Comparison of ENCODE assay signal across 22 cellular contexts in genomic region chr1:64843675-64844074, GRCh38.
DNase-seq lines count a peak whose midpoint lies in the region; ATAC-seq and TF ChIP-seq lines count a peak whose summit lies in the region.
"Had no signal": no experiment of that assay in that cellular context is flagged by ENCODE, and none has a peak within 500 bp of the region (broad histone marks: within the 10 kb centered on the region; RNA-seq: fewer than 3 reads in every experiment).

No MANE protein-coding gene starts in this region.

- H3K27ac Mint-ChIP-seq in activated naive CD4-positive, alpha-beta T cell treated with anti-CD3 and anti-CD28 coated beads, Interleukin-2, amount 50 U/mL, for 24 hours, result peak overlapping the region; percentile 41
- H3K27ac Mint-ChIP-seq in CD4-positive, alpha-beta memory T cell, result peak overlapping the region in 5 of 7 donors; percentile 21 to 82 (median 63)
- H3K27ac Mint-ChIP-seq in central memory CD8-positive, alpha-beta T cell (ENCODE audit: low read depth), result peak overlapping the region; percentile 59
- peak overlapping the region; percentile 81 for H3K27ac Mint-ChIP-seq in stimulated activated effector memory CD8-positive, alpha-beta T cell treated with anti-CD3 and anti-CD28 coated beads, Interleukin-12 subunit alpha, Interleukin-12 subunit beta, amount 100 ng/mL, for 72 hours

- no peak for TF ChIP-seq CTCF in psoas muscle (IDR thresholded peaks at IDR 0.05)

- H3K4me1 Mint-ChIP-seq in activated naive CD4-positive, alpha-beta T cell treated with anti-CD3 and anti-CD28 coated beads, Interleukin-2, amount 50 U/mL, for 24 hours, result no peaks in the 10 kb centered on the region
- H3K4me1 Mint-ChIP-seq in CD4-positive, alpha-beta memory T cell, result peaks cover 0 to 4% (median 1%) of the 10 kb centered on the region in 4 donors
- H3K4me1 Mint-ChIP-seq in central memory CD8-positive, alpha-beta T cell, result peaks cover 5% of the 10 kb centered on the region
- peaks cover 10% of the 10 kb centered on the region for H3K4me1 Mint-ChIP-seq in stimulated activated effector memory CD8-positive, alpha-beta T cell treated with anti-CD3 and anti-CD28 coated beads, Interleukin-12 subunit alpha, Interleukin-12 subunit beta, amount 100 ng/mL, for 72 hours

- peaks cover 89% of the 10 kb centered on the region for H3K36me3 ChIP-seq in CD4-positive, alpha-beta memory T cell (ENCODE audit: insufficient read depth, low read length)
- peaks cover 6 to 88% of the 10 kb centered on the region in 2 donors for H3K36me3 ChIP-seq in psoas muscle (ENCODE audit: insufficient read depth in 1 of 2, low read depth in 1 of 2)

- H3K4me3 ChIP-seq in CD4-positive, alpha-beta memory T cell (ENCODE audit: low read length in 2 of 2), result no peak overlapping the region
- H3K4me3 ChIP-seq in psoas muscle, result no peak overlapping the region
- H3K4me3 ChIP-seq: BLaER1 treated with 17β-estradiol and CSF1 and Interleukin-3, amounts not matched to agents 10 nM and 100 nM had no signal

- CTCF ChIA-PET in CD4-positive, alpha-beta memory T cell (lab: Charles Lee; ENCODE audit: partially characterized antibody), result no interaction called here

- peaks cover 10% of the 10 kb centered on the region for H3K36me3 Mint-ChIP-seq in activated naive CD4-positive, alpha-beta T cell treated with anti-CD3 and anti-CD28 coated beads, Interleukin-2, amount 50 U/mL, for 24 hours
- H3K36me3 Mint-ChIP-seq in CD4-positive, alpha-beta memory T cell, result peaks cover 54 to 88% of the 10 kb centered on the region in 2 donors
- peaks cover 60% of the 10 kb centered on the region for H3K36me3 Mint-ChIP-seq in central memory CD8-positive, alpha-beta T cell (ENCODE audit: insufficient read depth)
- H3K36me3 Mint-ChIP-seq in stimulated activated effector memory CD8-positive, alpha-beta T cell treated with anti-CD3 and anti-CD28 coated beads, Interleukin-12 subunit alpha, Interleukin-12 subunit beta, amount 100 ng/mL, for 72 hours, result peaks cover 93% of the 10 kb centered on the region

- no peaks in the 10 kb centered on the region for H3K27me3 ChIP-seq in CD4-positive, alpha-beta memory T cell (ENCODE audit: insufficient read depth, low read length)
- H3K27me3 ChIP-seq in psoas muscle (ENCODE audit: insufficient read depth in 3 of 3, low read length in 2 of 3), result no peaks in the 10 kb centered on the region
- H3K27me3 ChIP-seq: BLaER1 treated with 17β-estradiol and CSF1 and Interleukin-3, amounts not matched to agents 10 nM and 100 nM had no signal

- H3K4me1 ChIP-seq in CD4-positive, alpha-beta memory T cell (ENCODE audit: insufficient read depth, low read length), result no peaks in the 10 kb centered on the region
- peaks cover 19% of the 10 kb centered on the region for H3K4me1 ChIP-seq in psoas muscle

- WGBS in psoas muscle, 3 donors, result 83 to 93% (median 91%) methylated on average over 9 of the region's 9 CpGs

- H3K27me3 Mint-ChIP-seq in activated naive CD4-positive, alpha-beta T cell treated with anti-CD3 and anti-CD28 coated beads, Interleukin-2, amount 50 U/mL, for 24 hours, result no peaks in the 10 kb centered on the region
- H3K27me3 Mint-ChIP-seq in CD4-positive, alpha-beta memory T cell, result no peaks in the 10 kb centered on the region
- H3K27me3 Mint-ChIP-seq in central memory CD8-positive, alpha-beta T cell, result no peaks in the 10 kb centered on the region

- H3K4me3 Mint-ChIP-seq in activated naive CD4-positive, alpha-beta T cell treated with anti-CD3 and anti-CD28 coated beads, Interleukin-2, amount 50 U/mL, for 24 hours, result no peak overlapping the region
- no peak overlapping the region for H3K4me3 Mint-ChIP-seq in CD4-positive, alpha-beta memory T cell
- no peak overlapping the region for H3K4me3 Mint-ChIP-seq in central memory CD8-positive, alpha-beta T cell
- no peak overlapping the region for H3K4me3 Mint-ChIP-seq in stimulated activated effector memory CD8-positive, alpha-beta T cell treated with anti-CD3 and anti-CD28 coated beads, Interleukin-12 subunit alpha, Interleukin-12 subunit beta, amount 100 ng/mL, for 72 hours

- H3K9me3 Mint-ChIP-seq in activated naive CD4-positive, alpha-beta T cell treated with anti-CD3 and anti-CD28 coated beads, Interleukin-2, amount 50 U/mL, for 24 hours, result no peaks in the 10 kb centered on the region
- no peaks in the 10 kb centered on the region for H3K9me3 Mint-ChIP-seq in CD4-positive, alpha-beta memory T cell
- H3K9me3 Mint-ChIP-seq in central memory CD8-positive, alpha-beta T cell, result no peaks in the 10 kb centered on the region
- no peaks in the 10 kb centered on the region for H3K9me3 Mint-ChIP-seq in stimulated activated effector memory CD8-positive, alpha-beta T cell treated with anti-CD3 and anti-CD28 coated beads, Interleukin-12 subunit alpha, Interleukin-12 subunit beta, amount 100 ng/mL, for 72 hours

- POLR2A ChIA-PET in CD4-positive, alpha-beta memory T cell (lab: Charles Lee; ENCODE audit: partially characterized antibody), result no interaction called here

- intact Hi-C loops in CD4-positive, alpha-beta memory T cell (cut with micrococcal nuclease), result no loop called here
- intact Hi-C loops in psoas muscle (cut with DNase I), result loop anchor here in 1 of 2 donors (5.0 kb wide), 1 partner anchor 124 kb away; the partner anchor contains the start of gene JAK1

- no peak overlapping the region for H3K27ac ChIP-seq in CD4-positive, alpha-beta memory T cell (ENCODE audit: low read depth, low read length)
- no peak overlapping the region for H3K27ac ChIP-seq in psoas muscle
- H3K27ac ChIP-seq: BLaER1 treated with 17β-estradiol and CSF1 and Interleukin-3, amounts not matched to agents 10 nM and 100 nM had no signal

- no peaks in the 10 kb centered on the region for H3K9me3 ChIP-seq in CD4-positive, alpha-beta memory T cell (ENCODE audit: control insufficient read depth in 1 of 2, low read length in 2 of 2)
- H3K9me3 ChIP-seq in psoas muscle, result no peaks in the 10 kb centered on the region
- H3K9me3 ChIP-seq: BLaER1 treated with 17β-estradiol and CSF1 and Interleukin-3, amounts not matched to agents 10 nM and 100 nM; SK-N-SH had no signal

- no peak for DNase-seq in activated naive CD4-positive, alpha-beta T cell (lab: John Stamatoyannopoulos, UW)
- DNase-seq in CD4-positive, alpha-beta memory T cell, result no peak
- no peak for DNase-seq in central memory CD8-positive, alpha-beta T cell (ENCODE audit: low spot score in 2 of 2)
- DNase-seq in stimulated activated effector memory CD8-positive, alpha-beta T cell treated with anti-CD3 and anti-CD28 coated beads, Interleukin-12 subunit alpha, Interleukin-12 subunit beta, amount 100 ng/mL, for 72 hours (ENCODE audit: low spot score in 2 of 2), result no peak
- DNase-seq in psoas muscle (no peak), NCI-H2081 treated with DMSO at 0.1 percent for 48 hours (lab: John Stamatoyannopoulos, UW) (no peak)
- no peak for DNase-seq in stimulated activated CD4-positive, alpha-beta T cell treated with anti-CD3 and anti-CD28 coated beads, Interleukin-12 subunit alpha, Interleukin-12 subunit beta, amount 100 ng/mL, for 4 hours
- DNase-seq: Calu3; DND-41; KBM-7; MV-4-11; NCI-H1105; NCI-H1436 treated with DMSO at 0.1 percent for 48 hours; NCI-H187 treated with DMSO at 0.1 percent for 48 hours; NCI-H2107; NCI-H524; NCI-H748 treated with DMSO at 0.1 percent for 48 hours; NK-92 treated with Interleukin-12 subunit alpha and Interleukin-12 subunit beta, amount 100 ng/mL, for 24 hours; PC-3; SK-N-SH had no signal

- no peak for ATAC-seq in central memory CD8-positive, alpha-beta T cell (replicated peaks; ENCODE audit: extremely low read depth, poor library complexity, severe bottlenecking)
- ATAC-seq in stimulated activated effector memory CD8-positive, alpha-beta T cell treated with anti-CD3 and anti-CD28 coated beads, Interleukin-12 subunit alpha, Interleukin-12 subunit beta, amount 100 ng/mL, for 72 hours, result no peak
- ATAC-seq in psoas muscle, result no peak
- ATAC-seq: PC-3 had no signal
